Comparison of ENCODE assay signal across 8 cellular contexts in the genomic region with DNA sequence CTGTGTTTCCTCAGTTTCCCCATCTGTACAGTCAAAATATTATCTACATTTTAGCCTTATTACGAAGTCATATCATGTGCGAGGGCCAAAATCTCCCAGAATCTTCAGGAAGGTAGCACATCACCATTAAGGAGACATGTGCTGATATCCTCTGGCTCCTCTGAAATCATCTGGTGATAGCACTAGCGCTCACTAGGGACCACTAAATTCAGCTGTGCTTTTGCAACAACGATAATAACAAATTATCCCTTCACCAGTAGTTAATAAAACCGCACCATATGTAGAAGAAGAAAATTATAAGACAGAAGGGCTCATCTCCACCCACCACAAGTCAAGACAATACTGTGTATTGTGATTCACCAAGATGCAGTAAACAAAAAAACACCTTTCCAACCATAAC. TPM values are rescaled to one million over a fixed set of nuclear protein-coding genes. Genes with fewer than 3 reads are reported as not detected.
"Had no signal": no experiment of that assay in that cellular context is flagged by ENCODE, and none has a peak within 500 bp of the region (broad histone marks: within the 10 kb centered on the region; RNA-seq: fewer than 3 reads in every experiment).

No MANE protein-coding gene starts in this region.

- ATAC-seq: GM23338 had no signal

- H3K27me3 Mint-ChIP-seq: IgD-negative memory B cell had no signal

- FAIRE-seq: H1, H54, HTR-8/SVneo had no signal

- H3K4me3 ChIP-seq: GM23338 had no signal

- DNase-seq: H9, HCEC 1CT had no signal

- H3K36me3 Mint-ChIP-seq: IgD-negative memory B cell had no signal

- H3K4me3 Mint-ChIP-seq: GM23338, H9, IgD-negative memory B cell had no signal

- H2AFZ ChIP-seq: GM23338 had no signal

- H3K4me2 ChIP-seq: GM23338 had no signal

- H3K27ac Mint-ChIP-seq: GM23338, H9, IgD-negative memory B cell had no signal

RNA-seq across cellular contexts. Expression of gene TIAM1, which starts 53.3 kb away (rescaled TPM):
- total RNA-seq: HT-29 had no signal
